Comparison of ENCODE assay signal across 13 cellular contexts in genomic region chr16:88792078-88792550, GRCh38. TPM values are rescaled to one million over a fixed set of nuclear protein-coding genes. Genes with fewer than 3 reads are reported as not detected.
DNase-seq lines count a peak whose midpoint lies in the region; FAIRE-seq and TF ChIP-seq lines count a peak whose summit lies in the region.
"Had no signal": no experiment of that assay in that cellular context is flagged by ENCODE, and none has a peak within 500 bp of the region (broad histone marks: within the 10 kb centered on the region; RNA-seq: fewer than 3 reads in every experiment).

No MANE protein-coding gene starts in this region.

- no peak overlapping the region for H2AFZ ChIP-seq in OCI-LY1 (ENCODE audit: low read length)
- peak overlapping the region; percentile 18 for H2AFZ ChIP-seq in astrocyte (ENCODE audit: low read depth, low read length)
- no peak overlapping the region for H2AFZ ChIP-seq in smooth muscle cell (ENCODE audit: low read depth)
- H2AFZ ChIP-seq: PC-9 had no signal

- H3K4me3 ChIP-seq in OCI-LY1 (ENCODE audit: low read depth, low read length, poor library complexity, severe bottlenecking) (no peak overlapping the region), astrocyte (ENCODE audit: insufficient read depth, low read depth, low read length) (no peak overlapping the region), smooth muscle cell (no peak overlapping the region), small intestine (ENCODE audit: low read depth in 1 of 2, low read length in 2 of 2) (no peak overlapping the region)
- H3K4me3 ChIP-seq: PC-9 had no signal

- H3K4me3 Mint-ChIP-seq in astrocyte (ENCODE audit: unreplicated experiment), result no peak overlapping the region

- H3K4me2 ChIP-seq in OCI-LY1 (ENCODE audit: low read length), result no peak overlapping the region
- H3K4me2 ChIP-seq in astrocyte (ENCODE audit: low read length), result peak overlapping the region; percentile 69
- H3K4me2 ChIP-seq in smooth muscle cell, result peak overlapping the region; percentile 10
- H3K4me2 ChIP-seq: PC-9 had no signal

- no peaks in the 10 kb centered on the region for H3K36me3 ChIP-seq in OCI-LY1 (ENCODE audit: insufficient read depth, low read length)
- H3K36me3 ChIP-seq in astrocyte (ENCODE audit: insufficient read depth, low read length), result no peaks in the 10 kb centered on the region
- H3K36me3 ChIP-seq in smooth muscle cell (ENCODE audit: low read depth), result no peaks in the 10 kb centered on the region
- H3K36me3 ChIP-seq in small intestine (ENCODE audit: control insufficient read depth in 2 of 2, insufficient read depth in 2 of 2, low read length in 2 of 2), result no peaks in the 10 kb centered on the region

- no peaks in the 10 kb centered on the region for H3K9me3 Mint-ChIP-seq in astrocyte (ENCODE audit: unreplicated experiment)

- H4K20me1 ChIP-seq in OCI-LY1 (ENCODE audit: insufficient read depth, low read length) (no peaks in the 10 kb centered on the region), astrocyte (ENCODE audit: insufficient read depth, low read length) (no peaks in the 10 kb centered on the region), smooth muscle cell (ENCODE audit: low read depth) (no peaks in the 10 kb centered on the region)

- no peaks in the 10 kb centered on the region for H3K9me2 ChIP-seq in OCI-LY1 (ENCODE audit: low read depth, low read length)

- no peak overlapping the region for H3K27ac Mint-ChIP-seq in astrocyte (ENCODE audit: unreplicated experiment)

- FAIRE-seq in astrocyte (lab: Jason Lieb, UNC), result no peak
- FAIRE-seq in small intestine (lab: Jason Lieb, UNC), result no peak

- H3K27me3 Mint-ChIP-seq in astrocyte (ENCODE audit: low read depth, unreplicated experiment), result peaks cover 2% of the 10 kb centered on the region

- 46% methylated on average over 13 of the region's 13 CpGs for WGBS in smooth muscle cell (ENCODE audit: low lambda C conversion rate)
- 68 to 81% (median 76%) methylated on average over 13 of the region's 13 CpGs for whole genome bisulfite sequencing in small intestine, 3 donors

- H3F3A ChIP-seq in OCI-LY1 (ENCODE audit: insufficient read depth, low read length) (0 out of 2 replicates have a peak, but pooled peaks cover 1% of the 10 kb centered on the region), smooth muscle cell (ENCODE audit: low read depth) (no peaks in the 10 kb centered on the region)

- H3K9ac ChIP-seq in OCI-LY1 (ENCODE audit: low read length) (no peak overlapping the region), astrocyte (ENCODE audit: low read length) (peak overlapping the region; percentile 57), smooth muscle cell (ENCODE audit: low read depth) (no peak overlapping the region)

- DNase-seq in EL, result peak; percentile 65
- no peak for DNase-seq in astrocyte (ENCODE audit: low read depth)
- no peak for DNase-seq in smooth muscle cell (lab: John Stamatoyannopoulos, UW; ENCODE audit: unreplicated experiment)
- DNase-seq in activated CD4-positive, CD25-positive, alpha-beta regulatory T cell (lab: John Stamatoyannopoulos, UW), result no peak
- DNase-seq in stimulated activated CD4-positive, alpha-beta T cell treated with anti-CD3 and anti-CD28 coated beads, Interleukin-4, amount 100 ng/mL, for 4 hours, result no peak
- DNase-seq in small intestine, result no peak
- DNase-seq: activated CD4-positive, alpha-beta T cell treated with anti-CD3 and anti-CD28 coated beads for 48 hours; activated gamma-delta T cell; caudate nucleus; NCI-H1417 treated with DMSO at 0.1 percent for 48 hours; NCI-H446 treated with DMSO at 0.1 percent for 48 hours; PC-9 had no signal

- peaks cover 51% of the 10 kb centered on the region for H3K4me1 ChIP-seq in OCI-LY1 (ENCODE audit: insufficient read depth, low read length, severe bottlenecking)
- H3K4me1 ChIP-seq in astrocyte (ENCODE audit: insufficient read depth, low read length), result peaks cover 23% of the 10 kb centered on the region
- H3K4me1 ChIP-seq in smooth muscle cell (ENCODE audit: low read depth), result peaks cover 8% of the 10 kb centered on the region
- H3K4me1 ChIP-seq in small intestine (ENCODE audit: control insufficient read depth in 2 of 2, insufficient read depth in 1 of 2, low read depth in 1 of 2, low read length in 1 of 2), result no peaks in the 10 kb centered on the region

- peaks cover 2% of the 10 kb centered on the region for H3K4me1 Mint-ChIP-seq in astrocyte (ENCODE audit: low read depth, unreplicated experiment)

- no peaks in the 10 kb centered on the region for H3K27me3 ChIP-seq in OCI-LY1 (ENCODE audit: insufficient read depth, low read length)
- no peaks in the 10 kb centered on the region for H3K27me3 ChIP-seq in astrocyte (ENCODE audit: insufficient read depth, low read length)
- no peaks in the 10 kb centered on the region for H3K27me3 ChIP-seq in smooth muscle cell (ENCODE audit: low read depth)
- H3K27me3 ChIP-seq in small intestine (ENCODE audit: control insufficient read depth in 2 of 2, insufficient read depth in 2 of 2, low read length in 2 of 2), result no peaks in the 10 kb centered on the region

- TF ChIP-seq CTCF in OCI-LY1 (IDR thresholded peaks at IDR 0.05; ENCODE audit: low read length) (no peak), astrocyte (IDR thresholded peaks at IDR 0.05; ENCODE audit: insufficient read depth, low read depth, low read length) (no peak), smooth muscle cell (IDR thresholded peaks at IDR 0.05; ENCODE audit: borderline replicate concordance, insufficient read depth, poor library complexity, severe bottlenecking) (no peak)

- no peaks in the 10 kb centered on the region for H3K79me2 ChIP-seq in OCI-LY1 (ENCODE audit: insufficient read depth, low read length)
- H3K79me2 ChIP-seq in astrocyte (ENCODE audit: insufficient read depth, low read length), result no peaks in the 10 kb centered on the region
- no peaks in the 10 kb centered on the region for H3K79me2 ChIP-seq in smooth muscle cell (ENCODE audit: low read depth)

- no peaks in the 10 kb centered on the region for H3K36me3 Mint-ChIP-seq in astrocyte (ENCODE audit: low read depth, unreplicated experiment)

- H3K27ac ChIP-seq in OCI-LY1 (ENCODE audit: low read depth, low read length, poor library complexity, severe bottlenecking) (peak overlapping the region; percentile 13), astrocyte (ENCODE audit: low read depth, low read length) (no peak overlapping the region), smooth muscle cell (ENCODE audit: low read depth) (no peak overlapping the region), small intestine (ENCODE audit: low read depth in 1 of 2, low read length in 1 of 2) (no peak overlapping the region)
- H3K27ac ChIP-seq: PC-9 had no signal

- no peaks in the 10 kb centered on the region for H3K9me3 ChIP-seq in OCI-LY1 (ENCODE audit: low read length)
- no peaks in the 10 kb centered on the region for H3K9me3 ChIP-seq in astrocyte (ENCODE audit: insufficient read depth, low read depth, low read length)
- no peaks in the 10 kb centered on the region for H3K9me3 ChIP-seq in smooth muscle cell (replicated peaks; ENCODE audit: low read depth)
- no peaks in the 10 kb centered on the region for H3K9me3 ChIP-seq in small intestine (ENCODE audit: control insufficient read depth, low read depth)

RNA-seq across cellular contexts. Expression of gene PIEZO1, which starts 7.1 kb away (rescaled TPM):
- total RNA-seq in astrocyte, result 239 and 247 TPM in 2 replicates
- 59.2 and 62.1 TPM in 2 replicates for total RNA-seq in smooth muscle cell
- polyA plus RNA-seq in smooth muscle cell, result 70.9 and 107 TPM in 2 replicates
- 10 to 100 TPM; 22.8 to 95.0 (median 27.8) TPM for polyA plus RNA-seq in small intestine

RNA-seq across cellular contexts. Expression of gene CDT1, which starts 11.5 kb away (rescaled TPM):
- total RNA-seq in astrocyte (3.7 and 4.7 TPM in 2 replicates), smooth muscle cell (2.1 and 5.3 TPM in 2 replicates)
- polyA plus RNA-seq in smooth muscle cell (9.0 and 13.3 TPM in 2 replicates), small intestine (10 to 100 TPM in 1 of 3 donors, 1 to 10 TPM in 2; 1.1 to 16.7 (median 2.2) TPM)

RNA-seq across cellular contexts. Expression of gene APRT, which starts 19.6 kb away (rescaled TPM):
- total RNA-seq in astrocyte (132 and 143 TPM in 2 replicates), smooth muscle cell (72.5 and 143 TPM in 2 replicates)
- polyA plus RNA-seq in smooth muscle cell (200 and 216 TPM in 2 replicates), small intestine (100 to 1,000 TPM; 197 to 255 (median 247) TPM)
